21 cellular contexts compared by ENCODE assay signal in the genomic region with DNA sequence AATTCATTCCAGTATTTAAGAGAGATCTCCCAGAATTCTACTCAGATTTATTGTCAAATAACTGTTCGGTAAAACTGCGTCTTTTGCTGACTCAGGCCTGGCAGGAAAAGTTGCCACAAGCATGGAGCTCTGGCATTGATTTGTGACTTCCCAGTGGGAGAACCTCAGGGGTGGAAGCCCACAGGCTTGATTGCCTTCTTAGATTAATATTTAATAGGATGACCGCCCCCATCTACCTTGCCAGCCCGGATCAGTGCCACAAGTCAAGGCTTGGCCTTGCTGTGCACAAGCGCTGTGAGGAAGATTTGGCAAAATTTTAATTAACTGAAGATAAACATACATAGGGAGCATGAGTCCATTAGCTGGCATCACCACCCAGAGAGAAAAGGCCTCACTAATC.
DNase-seq lines count a peak whose midpoint lies in the region; ATAC-seq, FAIRE-seq and TF ChIP-seq lines count a peak whose summit lies in the region.
"Had no signal": no experiment of that assay in that cellular context is flagged by ENCODE, and none has a peak within 500 bp of the region (broad histone marks: within the 10 kb centered on the region; RNA-seq: fewer than 3 reads in every experiment).

No MANE protein-coding gene starts in this region.

- H3K9me3 ChIP-seq in HEK293 (ENCODE audit: control insufficient read depth, insufficient read depth, low read depth, low read length) (no peaks in the 10 kb centered on the region), K562 (replicated peaks; ENCODE audit: control insufficient read depth, insufficient read depth, low read depth, low read length) (no peaks in the 10 kb centered on the region; the same call in 1 of the 2 replicates), pancreas (no peaks in the 10 kb centered on the region)
- H3K9me3 ChIP-seq: SJCRH30 had no signal

- no peak for TF ChIP-seq EP300 in K562 (IDR thresholded peaks at IDR 0.05; ENCODE audit: low read length)

- TF ChIP-seq POLR2A in K562 (conservative IDR thresholded peaks at IDR 0.05): no peak

- POLR2A ChIA-PET in HEK293 (lab: Yijun Ruan, JAX) (no interaction called here), K562 (lab: Yijun Ruan, JAX) (interaction anchor here (0.6 kb wide), 1 partner anchor 153 kb away, joined by 3 read pairs; no protein-coding TSS in a partner anchor)

- no peaks in the 10 kb centered on the region for H3K9me1 ChIP-seq in K562 (ENCODE audit: control insufficient read depth, insufficient read depth, low read length)

- no peak overlapping the region for H3K27ac ChIP-seq in HEK293 (ENCODE audit: extremely low read depth, low read depth, low read length)
- H3K27ac ChIP-seq in K562 (ENCODE audit: extremely low read depth, low read depth, low read length): no peak overlapping the region
- H3K27ac ChIP-seq in pancreas: no peak overlapping the region
- H3K27ac ChIP-seq: KMS-11, SJCRH30 had no signal

- no peak overlapping the region for H3K4me3 ChIP-seq in HEK293 (ENCODE audit: low read depth, low read length)
- no peak overlapping the region for H3K4me3 ChIP-seq in K562
- H3K4me3 ChIP-seq in pancreas: no peak overlapping the region
- H3K4me3 ChIP-seq: BLaER1 treated with 17β-estradiol and CSF1 and Interleukin-3, amounts not matched to agents 10 nM and 100 nM; SJCRH30 had no signal

- no peak for DNase-seq in K562 (ENCODE audit: extremely low read depth in 1 of 4, low spot score in 3 of 4)
- DNase-seq in left lobe of liver (ENCODE audit: low spot score): peak; percentile 88
- peak in 2 of 6 donors; percentile 9 to 47 for DNase-seq in pancreas
- DNase-seq in RPMI8226: no peak
- DNase-seq in germinal center (ENCODE audit: low spot score): no peak
- DNase-seq: CD4-positive, alpha-beta T cell; DMS53; HCEC 1CT; MM.1S; NCI-H2029; NCI-H526 treated with DMSO at 0.1 percent for 48 hours; SJCRH30 had no signal

- no peak for TF ChIP-seq RAD21 in K562 (CRISPR knock-in tag; conservative IDR thresholded peaks at IDR 0.05 in 1 of 2, IDR thresholded peaks at IDR 0.05 in 1 of 2)

- intact Hi-C loops in K562 (cut with micrococcal nuclease): no loop called here
- intact Hi-C loops in pancreas (cut with DNase I): no loop called here

- 37% methylated on average over 5 of the region's 5 CpGs for WGBS in K562 (ENCODE audit: insufficient coverage, low coverage, missing lambda C conversion rate)
- 44 to 46% methylated on average over 5 of the region's 5 CpGs for WGBS in pancreas, 2 donors

- H3K36me3 ChIP-seq in HEK293 (ENCODE audit: control insufficient read depth in 2 of 2, insufficient read depth in 1 of 2, low read length in 2 of 2): no peaks in the 10 kb centered on the region
- no peaks in the 10 kb centered on the region for H3K36me3 ChIP-seq in K562 (ENCODE audit: control insufficient read depth, insufficient read depth, low read length)
- H3K36me3 ChIP-seq in pancreas: no peaks in the 10 kb centered on the region
- H3K36me3 ChIP-seq: BLaER1 treated with 17β-estradiol and CSF1 and Interleukin-3, amounts not matched to agents 10 nM and 100 nM; SJCRH30 had no signal

- H3K27me3 ChIP-seq in K562 (ENCODE audit: control insufficient read depth in 2 of 2, insufficient read depth in 2 of 2, low read length in 2 of 2) (peaks cover 0 to 6% of the 10 kb centered on the region in 2 experiments; a peak in 1 of 5 replicates), pancreas (no peaks in the 10 kb centered on the region)
- H3K27me3 ChIP-seq: BLaER1 treated with 17β-estradiol and CSF1 and Interleukin-3, amounts not matched to agents 10 nM and 100 nM; SJCRH30 had no signal

- no TSS peak for BruUV-seq in K562 (replicated peaks; lab: Mats Ljungman, UMichigan)

- H3K4me2 ChIP-seq in K562 (ENCODE audit: insufficient read depth, low read length): no peak overlapping the region
- H3K4me2 ChIP-seq: KMS-11 had no signal

- TF ChIP-seq CTCF in HEK293 (tag by site-specific recombination; IDR thresholded peaks at IDR 0.05) (no peak), K562 (IDR thresholded peaks at IDR 0.05 in 2 of 3, conservative IDR thresholded peaks at IDR 0.05 in 1 of 3; ENCODE audit: insufficient read depth in 2 of 3, low read depth in 1 of 3, low read length in 3 of 3) (no peak), pancreas (IDR thresholded peaks at IDR 0.05) (no peak)

- H3K4me1 ChIP-seq in HEK293 (ENCODE audit: control insufficient read depth, insufficient read depth, low read length) (no peaks in the 10 kb centered on the region), K562 (replicated peaks in 1 of 2; ENCODE audit: control insufficient read depth in 2 of 2, insufficient read depth in 2 of 2, low read length in 2 of 2) (no peaks in the 10 kb centered on the region), pancreas (peaks cover 0 to 4% (median 0%) of the 10 kb centered on the region in 3 donors)
- H3K4me1 ChIP-seq: SJCRH30 had no signal

- no peak overlapping the region for H3K9ac ChIP-seq in K562 (ENCODE audit: insufficient read depth in 1 of 2, low read depth in 2 of 2, low read length in 2 of 2)
- H3K9ac ChIP-seq: BLaER1 treated with 17β-estradiol and CSF1 and Interleukin-3, amounts not matched to agents 10 nM and 100 nM; KMS-11 had no signal

- ATAC-seq in K562 (no peak), left lobe of liver (peak; percentile 94), pancreas (peak; percentile 55 to 79 (median 68)), GM19467 (IDR thresholded peaks at IDR 0.05; ENCODE audit: unreplicated experiment) (no peak), HG02623 (IDR thresholded peaks at IDR 0.05; ENCODE audit: unreplicated experiment) (no peak)
- ATAC-seq: Right ventricle myocardium inferior had no signal

- in situ Hi-C loops in K562 (cut with MboI): no loop called here

- CTCF ChIA-PET in HEK293 (lab: Yijun Ruan, JAX): no interaction called here
- CTCF ChIA-PET in K562 (lab: Yijun Ruan, JAX; ENCODE audit: low intra/inter-chr PET ratio): no interaction called here

- no peak overlapping the region for H2AFZ ChIP-seq in K562 (ENCODE audit: low read depth, low read length)

- H4K20me1 ChIP-seq in K562 (replicated peaks; ENCODE audit: control insufficient read depth, insufficient read depth, low read length): no peaks in the 10 kb centered on the region
- H4K20me1 ChIP-seq: BLaER1 treated with 17β-estradiol and CSF1 and Interleukin-3, amounts not matched to agents 10 nM and 100 nM had no signal

- no peaks in the 10 kb centered on the region for H3K79me2 ChIP-seq in K562 (ENCODE audit: control insufficient read depth, insufficient read depth, low read length)

- FAIRE-seq in K562 (lab: Jason Lieb, UNC): no peak
- no peak for FAIRE-seq in pancreas (lab: Jason Lieb, UNC)
- FAIRE-seq: H1, HTR-8/SVneo, RCC 7860 had no signal

TF ChIP-seq in HEK293, 187 proteins besides CTCF, POLR2A, EP300 and RAD21:
- TF ChIP-seq BCL11A (tag by site-specific recombination; IDR thresholded peaks at IDR 0.05; ENCODE audit: low read depth) (no peak), ZIC2 (tag by site-specific recombination; IDR thresholded peaks at IDR 0.05) (peak; percentile 17; the same call in 1 of the 2 replicates)

TF ChIP-seq in K562, 482 proteins besides CTCF, POLR2A, EP300 and RAD21:
- TF ChIP-seq KDM2B (CRISPR knock-in tag; IDR thresholded peaks at IDR 0.05) (no peak), MAFF (IDR thresholded peaks at IDR 0.05; ENCODE audit: low read length) (peak; percentile 20; the same call in 1 of the 2 replicates), ZNF316 (IDR thresholded peaks at IDR 0.05) (peak; percentile 46; the same call in 1 of the 2 replicates), MAFK (IDR thresholded peaks at IDR 0.05; ENCODE audit: low read length) (peak; percentile 25; the same call in 1 of the 2 replicates), MCM5 (IDR thresholded peaks at IDR 0.05; ENCODE audit: low read depth) (no peak), ZNF639 (CRISPR knock-in tag; conservative IDR thresholded peaks at IDR 0.05 in 1 of 2, IDR thresholded peaks at IDR 0.05 in 1 of 2) (no peak), ZNF408 (CRISPR knock-in tag; IDR thresholded peaks at IDR 0.05; ENCODE audit: low read depth) (no peak), ZZZ3 (IDR thresholded peaks at IDR 0.05) (no peak), GABPB2 (CRISPR knock-in tag; conservative IDR thresholded peaks at IDR 0.05) (no peak)

Comparison
In these comparisons a context has a peak if more than half of its experiments do, and no peak if none do; other contexts are left out.
1. ATAC-seq: peak in left lobe of liver (single experiment) and pancreas (4 of 4); none in K562 (single experiment), GM19467 (single experiment) and HG02623 (single experiment).